Comparison of ENCODE assay signal across 15 cellular contexts in the genomic region with DNA sequence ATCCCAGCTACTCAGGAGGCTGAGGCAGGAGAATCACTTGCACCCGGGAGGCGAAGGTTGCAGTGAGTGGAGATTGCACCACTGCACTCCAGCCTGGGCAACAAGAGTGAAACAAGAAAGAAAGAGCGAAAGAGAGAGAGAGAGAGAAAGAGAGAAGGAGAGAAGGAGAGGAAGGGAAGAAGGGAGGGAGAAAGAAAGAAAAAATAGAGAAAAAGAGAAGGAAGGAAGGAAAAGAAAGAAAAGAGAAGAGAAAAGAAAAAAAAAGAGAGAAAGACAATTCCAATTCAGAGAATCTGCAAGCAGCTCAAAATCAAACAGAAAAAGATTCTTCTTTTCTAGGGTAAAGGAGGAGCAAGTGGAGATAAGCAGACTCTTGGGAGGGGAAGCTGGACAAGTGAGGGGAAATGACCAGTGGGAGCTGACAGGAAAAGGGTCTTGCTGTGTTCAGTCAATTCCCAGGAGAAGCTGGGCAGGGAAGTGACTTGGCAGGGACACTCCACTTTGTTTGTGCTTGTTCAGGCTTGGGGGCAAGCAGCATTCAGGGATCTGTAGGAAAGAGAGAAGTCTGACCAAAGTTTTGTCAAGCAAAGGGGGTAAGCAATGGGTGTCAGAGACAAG. TPM values are rescaled to one million over a fixed set of nuclear protein-coding genes. Genes with fewer than 3 reads are reported as not detected.
DNase-seq lines count a peak whose midpoint lies in the region; ATAC-seq and TF ChIP-seq lines count a peak whose summit lies in the region.
"Had no signal": no experiment of that assay in that cellular context is flagged by ENCODE, and none has a peak within 500 bp of the region (broad histone marks: within the 10 kb centered on the region; RNA-seq: fewer than 3 reads in every experiment).

No MANE protein-coding gene starts in this region.

- no peaks in the 10 kb centered on the region for H3K9me3 ChIP-seq in CD4-positive, CD25-positive, alpha-beta regulatory T cell (ENCODE audit: control insufficient read depth in 2 of 2, low read length in 2 of 2)
- H3K9me3 ChIP-seq in H9 (ENCODE audit: control insufficient read depth, low read depth, low read length) (no peaks in the 10 kb centered on the region), breast epithelium (no peaks in the 10 kb centered on the region)
- H3K9me3 ChIP-seq: psoas muscle had no signal

- CTCF ChIA-PET in activated CD4-positive, alpha-beta T cell treated with anti-CD3 and anti-CD28 coated beads, Interleukin-2, amount 10 ng/mL, durations not matched to agents 7 days and 5 days (lab: Charles Lee), result interaction anchor here (0.6 to 3.7 kb wide), 4 partner anchors 40 to 352 kb away, joined by 3 to 21 read pairs (median 4); no protein-coding TSS in a partner anchor

- no peaks in the 10 kb centered on the region for H3K36me3 Mint-ChIP-seq in CD4-positive, CD25-positive, alpha-beta regulatory T cell
- no peaks in the 10 kb centered on the region for H3K36me3 Mint-ChIP-seq in H9 (ENCODE audit: insufficient read depth in 1 of 3, low read depth in 3 of 3)
- no peaks in the 10 kb centered on the region for H3K36me3 Mint-ChIP-seq in osteocyte (ENCODE audit: unreplicated experiment)
- H3K36me3 Mint-ChIP-seq in activated CD4-positive, alpha-beta T cell treated with anti-CD3 and anti-CD28 coated beads, Interleukin-2, amount 10 ng/mL, durations not matched to agents 7 days and 5 days (ENCODE audit: low read depth), result peaks cover 4% of the 10 kb centered on the region
- H3K36me3 Mint-ChIP-seq: activated naive CD8-positive, alpha-beta T cell treated with anti-CD3 and anti-CD28 coated beads, Interleukin-2, amount 10 ng/mL, durations not matched to agents 7 days and 5 days; stimulated activated naive B cell treated with anti-CD40 and anti-IgM and Interleukin-4, amounts not matched to agents 10 μg/mL and 1 μg/mL and 100 μg/mL, for 72 hours had no signal

- H3K27ac Mint-ChIP-seq in CD4-positive, CD25-positive, alpha-beta regulatory T cell, result peak overlapping the region in 2 of 3 donors; percentile 30 to 76
- H3K27ac Mint-ChIP-seq in H9 (peak overlapping the region in 2 of 3 experiments; percentile 32 to 47; a peak in 2 of 7 replicates), osteocyte (ENCODE audit: unreplicated experiment) (peak overlapping the region; percentile 92)
- no peak overlapping the region for H3K27ac Mint-ChIP-seq in activated CD4-positive, alpha-beta T cell treated with anti-CD3 and anti-CD28 coated beads, Interleukin-2, amount 10 ng/mL, durations not matched to agents 7 days and 5 days
- H3K27ac Mint-ChIP-seq: activated naive CD8-positive, alpha-beta T cell treated with anti-CD3 and anti-CD28 coated beads, Interleukin-2, amount 10 ng/mL, durations not matched to agents 7 days and 5 days; stimulated activated naive B cell treated with anti-CD40 and anti-IgM and Interleukin-4, amounts not matched to agents 10 μg/mL and 1 μg/mL and 100 μg/mL, for 72 hours had no signal

- no peak overlapping the region for H3K14ac ChIP-seq in H9 (ENCODE audit: insufficient read depth, low read length)

- no CpG with 5 or more reads among the region's 3 CpGs for WGBS in H9 (ENCODE audit: extremely low coverage, insufficient read length, low lambda C conversion rate)

- no peaks in the 10 kb centered on the region for H3K79me1 ChIP-seq in H9 (ENCODE audit: insufficient read depth, low read depth, low read length, poor library complexity, severe bottlenecking)

- no peak for TF ChIP-seq CTCF in H9 (conservative IDR thresholded peaks at IDR 0.05)
- TF ChIP-seq CTCF in breast epithelium (IDR thresholded peaks at IDR 0.05), result no peak
- TF ChIP-seq CTCF in osteocyte (IDR thresholded peaks at IDR 0.05), result no peak

- H3K4me1 Mint-ChIP-seq in CD4-positive, CD25-positive, alpha-beta regulatory T cell, result peaks cover 0 to 26% (median 19%) of the 10 kb centered on the region in 4 donors
- H3K4me1 Mint-ChIP-seq in H9, result peaks cover 27 to 32% of the 10 kb centered on the region in 2 experiments
- peaks cover 77% of the 10 kb centered on the region for H3K4me1 Mint-ChIP-seq in osteocyte (ENCODE audit: unreplicated experiment)
- peaks cover 44% of the 10 kb centered on the region for H3K4me1 Mint-ChIP-seq in activated CD4-positive, alpha-beta T cell treated with anti-CD3 and anti-CD28 coated beads, Interleukin-2, amount 10 ng/mL, durations not matched to agents 7 days and 5 days

- H3K4me3 Mint-ChIP-seq in CD4-positive, CD25-positive, alpha-beta regulatory T cell, result peak overlapping the region in 2 of 4 donors; percentile 9 to 64
- H3K4me3 Mint-ChIP-seq in H9 (no peak overlapping the region), osteocyte (ENCODE audit: unreplicated experiment) (no peak overlapping the region)
- no peak overlapping the region for H3K4me3 Mint-ChIP-seq in activated CD4-positive, alpha-beta T cell treated with anti-CD3 and anti-CD28 coated beads, Interleukin-2, amount 10 ng/mL, durations not matched to agents 7 days and 5 days
- H3K4me3 Mint-ChIP-seq: activated naive CD8-positive, alpha-beta T cell treated with anti-CD3 and anti-CD28 coated beads, Interleukin-2, amount 10 ng/mL, durations not matched to agents 7 days and 5 days; stimulated activated naive B cell treated with anti-CD40 and anti-IgM and Interleukin-4, amounts not matched to agents 10 μg/mL and 1 μg/mL and 100 μg/mL, for 72 hours had no signal

- H3K23me2 ChIP-seq in H9 (ENCODE audit: insufficient read length, low read depth, low read length, poor library complexity, severe bottlenecking), result peaks cover 6% of the 10 kb centered on the region

- no peak overlapping the region for H3K23ac ChIP-seq in H9 (ENCODE audit: insufficient read length, low read depth, low read length)

- no peak overlapping the region for H4K8ac ChIP-seq in H9 (replicated peaks; ENCODE audit: insufficient read length, low read depth, low read length)

- POLR2A ChIA-PET in activated CD4-positive, alpha-beta T cell treated with anti-CD3 and anti-CD28 coated beads, Interleukin-2, amount 10 ng/mL, durations not matched to agents 7 days and 5 days (lab: Charles Lee), result no interaction called here

- H2AFZ ChIP-seq in H9 (ENCODE audit: low read length), result no peak overlapping the region

- no peaks in the 10 kb centered on the region for H4K20me1 ChIP-seq in H9 (ENCODE audit: control insufficient read depth, insufficient read depth, insufficient read length)

- H2AK5ac ChIP-seq in H9 (ENCODE audit: insufficient read length, low read length), result no peak overlapping the region

- H3K36me3 ChIP-seq in CD4-positive, CD25-positive, alpha-beta regulatory T cell (ENCODE audit: control insufficient read depth, insufficient read depth, low read length), result no peaks in the 10 kb centered on the region
- H3K36me3 ChIP-seq in breast epithelium, result no peaks in the 10 kb centered on the region

- no peak overlapping the region for H3K4me2 ChIP-seq in H9 (ENCODE audit: insufficient read depth, insufficient read length, low read length)

- no peak overlapping the region for H2BK12ac ChIP-seq in H9 (ENCODE audit: insufficient read length, low read depth, low read length)

- no peak for DNase-seq in CD4-positive, CD25-positive, alpha-beta regulatory T cell
- no peak for DNase-seq in H9
- DNase-seq in breast epithelium (ENCODE audit: low spot score in 2 of 2), result no peak
- no peak for DNase-seq in osteocyte (ENCODE audit: extremely low spot score, unreplicated experiment)
- DNase-seq in D341Med (ENCODE audit: low spot score), result no peak
- DNase-seq in MV-4-11 (lab: John Stamatoyannopoulos, UW), result no peak
- no peak for DNase-seq in activated CD4-positive, alpha-beta T cell treated with anti-CD3 and anti-CD28 coated beads, Interleukin-2, amount 10 ng/mL, durations not matched to agents 7 days and 5 days
- DNase-seq: activated naive CD8-positive, alpha-beta T cell treated with anti-CD3 and anti-CD28 coated beads, Interleukin-2, amount 10 ng/mL, durations not matched to agents 7 days and 5 days; cortex of kidney; NCI-H1105; NCI-H446 treated with DMSO at 0.1 percent for 48 hours; psoas muscle; stimulated activated CD4-positive, alpha-beta T cell treated with anti-CD3 and anti-CD28 coated beads, Interleukin-2, amount 100 ng/mL, for 48 hours; stimulated activated naive B cell treated with anti-CD40 and anti-IgM and Interleukin-4, amounts not matched to agents 10 μg/mL and 1 μg/mL and 100 μg/mL, for 72 hours had no signal

- no peak overlapping the region for H4K5ac ChIP-seq in H9 (ENCODE audit: insufficient read length, low read depth, low read length)

- H3K9me3 Mint-ChIP-seq in CD4-positive, CD25-positive, alpha-beta regulatory T cell, result no peaks in the 10 kb centered on the region
- H3K9me3 Mint-ChIP-seq in H9 (no peaks in the 10 kb centered on the region), osteocyte (ENCODE audit: unreplicated experiment) (no peaks in the 10 kb centered on the region)
- H3K9me3 Mint-ChIP-seq in activated CD4-positive, alpha-beta T cell treated with anti-CD3 and anti-CD28 coated beads, Interleukin-2, amount 10 ng/mL, durations not matched to agents 7 days and 5 days, result no peaks in the 10 kb centered on the region
- H3K9me3 Mint-ChIP-seq: activated naive CD8-positive, alpha-beta T cell treated with anti-CD3 and anti-CD28 coated beads, Interleukin-2, amount 10 ng/mL, durations not matched to agents 7 days and 5 days; stimulated activated naive B cell treated with anti-CD40 and anti-IgM and Interleukin-4, amounts not matched to agents 10 μg/mL and 1 μg/mL and 100 μg/mL, for 72 hours had no signal

- intact Hi-C loops in breast epithelium (cut with DNase I; ENCODE audit: low total_unique reads), result no loop called here

- no peak for TF ChIP-seq POLR2A in breast epithelium (IDR thresholded peaks at IDR 0.05)

- H3K4me3 ChIP-seq in CD4-positive, CD25-positive, alpha-beta regulatory T cell (ENCODE audit: low read depth, low read length), result no peak overlapping the region
- no peak overlapping the region for H3K4me3 ChIP-seq in breast epithelium
- H3K4me3 ChIP-seq: psoas muscle had no signal

- no peak overlapping the region for H2BK20ac ChIP-seq in H9 (ENCODE audit: low read depth, low read length, poor library complexity, severe bottlenecking)

- no peak overlapping the region for H3T11ph ChIP-seq in H9 (ENCODE audit: low read length)

- no peak overlapping the region for H3K56ac ChIP-seq in H9 (ENCODE audit: insufficient read length, low read depth, low read length)

- H3K27me3 ChIP-seq in CD4-positive, CD25-positive, alpha-beta regulatory T cell (ENCODE audit: control insufficient read depth, insufficient read depth, low read length), result no peaks in the 10 kb centered on the region
- H3K27me3 ChIP-seq in H9 (ENCODE audit: insufficient read depth, low read length), result peaks cover 4% of the 10 kb centered on the region; the same call in 1 of the 2 replicates
- H3K27me3 ChIP-seq in breast epithelium, result no peaks in the 10 kb centered on the region

- H2BK120ac ChIP-seq in H9 (ENCODE audit: low read depth, low read length, poor library complexity, severe bottlenecking), result no peak overlapping the region

- no peak for ATAC-seq in CD4-positive, CD25-positive, alpha-beta regulatory T cell (ENCODE audit: low read depth in 2 of 2)
- ATAC-seq: psoas muscle; stimulated activated naive B cell treated with anti-CD40 and anti-IgM and Interleukin-4, amounts not matched to agents 10 μg/mL and 1 μg/mL and 100 μg/mL, for 72 hours had no signal

- no peaks in the 10 kb centered on the region for H3K79me2 ChIP-seq in H9 (ENCODE audit: insufficient read depth, low read length)

- no peak overlapping the region for H3K18ac ChIP-seq in H9 (ENCODE audit: insufficient read length, low read depth, low read length)

- no peak overlapping the region for H2BK5ac ChIP-seq in H9 (ENCODE audit: insufficient read length, low read length)

- H3K4ac ChIP-seq in H9 (ENCODE audit: low read depth, low read length), result no peak overlapping the region

- no peak overlapping the region for H3K9ac ChIP-seq in H9 (ENCODE audit: extremely low read depth, insufficient read length, low read length)

- H3K4me1 ChIP-seq in CD4-positive, CD25-positive, alpha-beta regulatory T cell (ENCODE audit: control insufficient read depth, insufficient read depth, low read length, poor library complexity, severe bottlenecking), result peaks cover 23% of the 10 kb centered on the region
- no peaks in the 10 kb centered on the region for H3K4me1 ChIP-seq in H9 (ENCODE audit: insufficient read depth, low read length)
- no peaks in the 10 kb centered on the region for H3K4me1 ChIP-seq in breast epithelium

- no peak overlapping the region for H2BK15ac ChIP-seq in H9 (ENCODE audit: low read depth, low read length)

- no peak overlapping the region for H4K91ac ChIP-seq in H9 (ENCODE audit: insufficient read length, low read depth, low read length)

- no peaks in the 10 kb centered on the region for H3K27me3 Mint-ChIP-seq in CD4-positive, CD25-positive, alpha-beta regulatory T cell
- H3K27me3 Mint-ChIP-seq in H9 (ENCODE audit: low read depth) (peaks cover 41% of the 10 kb centered on the region), osteocyte (ENCODE audit: unreplicated experiment) (no peaks in the 10 kb centered on the region)
- H3K27me3 Mint-ChIP-seq in activated CD4-positive, alpha-beta T cell treated with anti-CD3 and anti-CD28 coated beads, Interleukin-2, amount 10 ng/mL, durations not matched to agents 7 days and 5 days, result peaks cover 7% of the 10 kb centered on the region

- no peak overlapping the region for H3K27ac ChIP-seq in CD4-positive, CD25-positive, alpha-beta regulatory T cell (ENCODE audit: insufficient read depth, low read length, poor library complexity, severe bottlenecking)
- H3K27ac ChIP-seq in H9 (ENCODE audit: insufficient read length, low read depth, low read length) (no peak overlapping the region), breast epithelium (peak overlapping the region; percentile 83 to 96)

RNA-seq across cellular contexts. Expression of a gene that starts 3.6 kb away (rescaled TPM):
- total RNA-seq in CD4-positive, CD25-positive, alpha-beta regulatory T cell, result 278 TPM
- polyA plus RNA-seq in CD4-positive, CD25-positive, alpha-beta regulatory T cell, result 100 to 1,000 TPM; 132 to 191 (median 150) TPM
- total RNA-seq in H9 (2021) (31.3 and 32.2 TPM in 2 replicates), breast epithelium (100 to 1,000 TPM; 162 to 192 (median 164) TPM), osteocyte (271 and 278 TPM in 2 replicates)
- 100 to 1,000 TPM; 206 to 207 TPM for total RNA-seq in activated CD4-positive, alpha-beta T cell treated with anti-CD3 and anti-CD28 coated beads, Interleukin-2, amount 10 ng/mL, durations not matched to agents 7 days and 5 days

RNA-seq across cellular contexts. Expression of a gene that starts 43.3 kb away (rescaled TPM):
- total RNA-seq in CD4-positive, CD25-positive, alpha-beta regulatory T cell, result 1.1 TPM
- under 1 TPM in 3 of 4 donors, not detected in 1; 0.12 to 0.65 (median 0.33) TPM for polyA plus RNA-seq in CD4-positive, CD25-positive, alpha-beta regulatory T cell
- total RNA-seq in H9 (2021) (not detected in 2 replicates), breast epithelium (10 to 100 TPM in 2 of 3 donors, under 1 TPM in 1; 0.32 to 83.9 (median 41.3) TPM), osteocyte (not detected in 2 replicates)
- total RNA-seq in activated CD4-positive, alpha-beta T cell treated with anti-CD3 and anti-CD28 coated beads, Interleukin-2, amount 10 ng/mL, durations not matched to agents 7 days and 5 days, result not detected
- total RNA-seq: fibroblast of villous mesenchyme had no signal

Comparison
In these comparisons a context has a peak if more than half of its experiments do, and no peak if none do; other contexts are left out.
1. H3K27ac ChIP-seq: peak in breast epithelium (2 of 2); none in CD4-positive, CD25-positive, alpha-beta regulatory T cell (single experiment) and H9 (single experiment).